In the genomic region with DNA sequence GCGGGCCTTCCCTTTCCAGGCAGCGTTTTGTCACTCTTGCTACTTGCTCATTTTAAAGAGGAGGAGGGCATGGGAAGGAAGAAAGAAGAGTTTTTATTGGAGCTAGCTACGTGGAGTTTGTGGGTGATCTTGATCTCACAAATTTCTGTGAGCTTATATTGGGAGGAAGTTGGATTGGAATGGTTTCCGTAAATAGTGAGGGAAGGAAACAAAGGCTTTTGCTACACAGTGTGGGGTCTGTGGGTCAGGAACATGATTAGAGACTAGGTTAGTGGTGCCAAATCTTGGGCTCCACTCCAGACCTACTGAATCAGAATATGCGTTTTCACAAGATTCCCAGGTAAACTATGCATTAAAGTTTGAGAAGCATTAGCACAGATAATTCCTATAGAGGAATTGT, we compare ENCODE assay signal across 20 cellular contexts. TPM values are rescaled to one million over a fixed set of nuclear protein-coding genes. Genes with fewer than 3 reads are reported as not detected.
DNase-seq lines count a peak whose midpoint lies in the region; ATAC-seq and TF ChIP-seq lines count a peak whose summit lies in the region.
"Had no signal": no experiment of that assay in that cellular context is flagged by ENCODE, and none has a peak within 500 bp of the region (broad histone marks: within the 10 kb centered on the region; RNA-seq: fewer than 3 reads in every experiment).

No MANE protein-coding gene starts in this region.

- peak overlapping the region; percentile 31 for H3K27ac Mint-ChIP-seq in activated naive CD4-positive, alpha-beta T cell treated with anti-CD3 and anti-CD28 coated beads, Interleukin-2, amount 50 U/mL, for 24 hours
- H3K27ac Mint-ChIP-seq in activated naive CD4-positive, alpha-beta T cell treated with anti-CD3 and anti-CD28 coated beads for 36 hours = no peak overlapping the region
- peak overlapping the region; percentile 30 for H3K27ac Mint-ChIP-seq in activated CD4-positive, alpha-beta memory T cell treated with anti-CD3 and anti-CD28 coated beads for 36 hours
- H3K27ac Mint-ChIP-seq in stimulated activated naive B cell treated with anti-CD40 and anti-IgM and Interleukin-4, amounts not matched to agents 10 μg/mL and 1 μg/mL and 100 μg/mL, for 72 hours = no peak overlapping the region
- no peak overlapping the region for H3K27ac Mint-ChIP-seq in CD8-positive, alpha-beta T cell

- TF ChIP-seq CTCF in right lobe of liver (IDR thresholded peaks at IDR 0.05) = no peak
- no peak for TF ChIP-seq CTCF in CD8-positive, alpha-beta T cell (IDR thresholded peaks at IDR 0.05)

- no peaks in the 10 kb centered on the region for H3K9me3 Mint-ChIP-seq in activated naive CD4-positive, alpha-beta T cell treated with anti-CD3 and anti-CD28 coated beads, Interleukin-2, amount 50 U/mL, for 24 hours
- peaks cover 10% of the 10 kb centered on the region for H3K9me3 Mint-ChIP-seq in activated naive CD4-positive, alpha-beta T cell treated with anti-CD3 and anti-CD28 coated beads for 36 hours
- H3K9me3 Mint-ChIP-seq in activated CD4-positive, alpha-beta memory T cell treated with anti-CD3 and anti-CD28 coated beads for 36 hours = peaks cover 10% of the 10 kb centered on the region
- peaks cover 14 to 15% of the 10 kb centered on the region in 2 donors for H3K9me3 Mint-ChIP-seq in stimulated activated naive B cell treated with anti-CD40 and anti-IgM and Interleukin-4, amounts not matched to agents 10 μg/mL and 1 μg/mL and 100 μg/mL, for 72 hours
- H3K9me3 Mint-ChIP-seq in CD8-positive, alpha-beta T cell = peaks cover 7% of the 10 kb centered on the region

- peak; percentile 41 to 66 (median 58) for ATAC-seq in right lobe of liver
- no peak for ATAC-seq in stimulated activated naive B cell treated with anti-CD40 and anti-IgM and Interleukin-4, amounts not matched to agents 10 μg/mL and 1 μg/mL and 100 μg/mL, for 72 hours (replicated peaks)
- ATAC-seq in CD8-positive, alpha-beta T cell = no peak
- ATAC-seq in HG03571 (IDR thresholded peaks at IDR 0.05; ENCODE audit: unreplicated experiment) = no peak
- ATAC-seq: Panc1, SK-N-SH treated with all-trans-retinoic acid at 6 μM for 48 hours had no signal

- WGBS in right lobe of liver (ENCODE audit: insufficient coverage, low coverage, low lambda C conversion rate, missing lambda C conversion rate) = 65% methylated on average over 3 of the region's 5 CpGs

- H3K4me3 Mint-ChIP-seq in activated naive CD4-positive, alpha-beta T cell treated with anti-CD3 and anti-CD28 coated beads, Interleukin-2, amount 50 U/mL, for 24 hours = no peak overlapping the region
- H3K4me3 Mint-ChIP-seq in activated naive CD4-positive, alpha-beta T cell treated with anti-CD3 and anti-CD28 coated beads for 36 hours = no peak overlapping the region
- no peak overlapping the region for H3K4me3 Mint-ChIP-seq in activated CD4-positive, alpha-beta memory T cell treated with anti-CD3 and anti-CD28 coated beads for 36 hours
- peak overlapping the region; percentile 14 to 72 for H3K4me3 Mint-ChIP-seq in stimulated activated naive B cell treated with anti-CD40 and anti-IgM and Interleukin-4, amounts not matched to agents 10 μg/mL and 1 μg/mL and 100 μg/mL, for 72 hours
- no peak overlapping the region for H3K4me3 Mint-ChIP-seq in CD8-positive, alpha-beta T cell
- H3K4me3 Mint-ChIP-seq: CD14-positive monocyte had no signal

- POLR2A ChIA-PET in activated CD4-positive, alpha-beta memory T cell treated with anti-CD3 and anti-CD28 coated beads for 36 hours (lab: Charles Lee) = interaction anchor here (1.5 to 2.8 kb wide), 2 partner anchors 8 to 28 kb away, joined by 4 to 16 read pairs; a partner anchor contains a TSS
- POLR2A ChIA-PET in CD8-positive, alpha-beta T cell (lab: Charles Lee) = no interaction called here

- no peaks in the 10 kb centered on the region for H3K9me3 ChIP-seq in right lobe of liver
- no peaks in the 10 kb centered on the region for H3K9me3 ChIP-seq in CD8-positive, alpha-beta T cell (ENCODE audit: low read length)

- no peaks in the 10 kb centered on the region for H3K36me3 ChIP-seq in right lobe of liver
- no peaks in the 10 kb centered on the region for H3K36me3 ChIP-seq in CD8-positive, alpha-beta T cell (ENCODE audit: insufficient read depth, low read length)

- peaks cover 10% of the 10 kb centered on the region for H3K36me3 Mint-ChIP-seq in activated naive CD4-positive, alpha-beta T cell treated with anti-CD3 and anti-CD28 coated beads, Interleukin-2, amount 50 U/mL, for 24 hours
- peaks cover 8% of the 10 kb centered on the region for H3K36me3 Mint-ChIP-seq in activated naive CD4-positive, alpha-beta T cell treated with anti-CD3 and anti-CD28 coated beads for 36 hours (ENCODE audit: low read depth)
- H3K36me3 Mint-ChIP-seq in activated CD4-positive, alpha-beta memory T cell treated with anti-CD3 and anti-CD28 coated beads for 36 hours = peaks cover 26% of the 10 kb centered on the region
- H3K36me3 Mint-ChIP-seq in stimulated activated naive B cell treated with anti-CD40 and anti-IgM and Interleukin-4, amounts not matched to agents 10 μg/mL and 1 μg/mL and 100 μg/mL, for 72 hours = peaks cover 48 to 49% of the 10 kb centered on the region in 2 donors
- H3K36me3 Mint-ChIP-seq in CD8-positive, alpha-beta T cell = peaks cover 8% of the 10 kb centered on the region

- no peak for TF ChIP-seq POLR2A in right lobe of liver (IDR thresholded peaks at IDR 0.05)

- DNase-seq in activated naive CD4-positive, alpha-beta T cell treated with anti-CD3 and anti-CD28 coated beads for 36 hours = no peak
- no peak for DNase-seq in activated CD4-positive, alpha-beta memory T cell treated with anti-CD3 and anti-CD28 coated beads for 36 hours
- DNase-seq in right lobe of liver = no peak
- DNase-seq in stimulated activated naive B cell treated with anti-CD40 and anti-IgM and Interleukin-4, amounts not matched to agents 10 μg/mL and 1 μg/mL and 100 μg/mL, for 72 hours = no peak
- no peak for DNase-seq in CD8-positive, alpha-beta T cell
- DNase-seq: EL, GF-D8, H7, KG1, NCI-H1105 treated with DMSO at 0.1 percent for 48 hours, NCI-H2029 treated with DMSO at 0.1 percent for 48 hours, NCI-H226, NCI-H510A treated with DMSO at 0.1 percent for 48 hours, NCI-H748 treated with DMSO at 0.1 percent for 48 hours had no signal

- no peak overlapping the region for H3K4me3 ChIP-seq in right lobe of liver
- no peak overlapping the region for H3K4me3 ChIP-seq in CD8-positive, alpha-beta T cell (ENCODE audit: low read depth, low read length)

- H3K27ac ChIP-seq in right lobe of liver = no peak overlapping the region
- H3K27ac ChIP-seq in CD8-positive, alpha-beta T cell (ENCODE audit: low read depth, low read length) = no peak overlapping the region
- H3K27ac ChIP-seq: HL-60 had no signal

- CTCF ChIA-PET in activated naive CD4-positive, alpha-beta T cell treated with anti-CD3 and anti-CD28 coated beads for 36 hours (lab: Charles Lee) = interaction anchor here (0.5 to 1.3 kb wide), 2 partner anchors 51 to 53 kb away, joined by 3 to 9 read pairs; no protein-coding TSS in a partner anchor
- CTCF ChIA-PET in activated CD4-positive, alpha-beta memory T cell treated with anti-CD3 and anti-CD28 coated beads for 36 hours (lab: Charles Lee) = interaction anchor here (1.6 kb wide), 1 partner anchor 52 kb away, joined by 6 read pairs; no protein-coding TSS in a partner anchor
- CTCF ChIA-PET in CD8-positive, alpha-beta T cell (lab: Charles Lee) = interaction anchor here (1.0 kb wide), 1 partner anchor 53 kb away, joined by 3 read pairs; no protein-coding TSS in a partner anchor

- H3K27me3 Mint-ChIP-seq in activated naive CD4-positive, alpha-beta T cell treated with anti-CD3 and anti-CD28 coated beads, Interleukin-2, amount 50 U/mL, for 24 hours = no peaks in the 10 kb centered on the region
- H3K27me3 Mint-ChIP-seq in activated naive CD4-positive, alpha-beta T cell treated with anti-CD3 and anti-CD28 coated beads for 36 hours (ENCODE audit: low read depth) = no peaks in the 10 kb centered on the region
- no peaks in the 10 kb centered on the region for H3K27me3 Mint-ChIP-seq in activated CD4-positive, alpha-beta memory T cell treated with anti-CD3 and anti-CD28 coated beads for 36 hours
- no peaks in the 10 kb centered on the region for H3K27me3 Mint-ChIP-seq in stimulated activated naive B cell treated with anti-CD40 and anti-IgM and Interleukin-4, amounts not matched to agents 10 μg/mL and 1 μg/mL and 100 μg/mL, for 72 hours
- no peaks in the 10 kb centered on the region for H3K27me3 Mint-ChIP-seq in CD8-positive, alpha-beta T cell (ENCODE audit: low read depth)

- peaks cover 30% of the 10 kb centered on the region for H3K4me1 Mint-ChIP-seq in activated naive CD4-positive, alpha-beta T cell treated with anti-CD3 and anti-CD28 coated beads, Interleukin-2, amount 50 U/mL, for 24 hours
- H3K4me1 Mint-ChIP-seq in activated naive CD4-positive, alpha-beta T cell treated with anti-CD3 and anti-CD28 coated beads for 36 hours (ENCODE audit: low read depth) = peaks cover 25% of the 10 kb centered on the region
- peaks cover 36% of the 10 kb centered on the region for H3K4me1 Mint-ChIP-seq in activated CD4-positive, alpha-beta memory T cell treated with anti-CD3 and anti-CD28 coated beads for 36 hours (ENCODE audit: low read depth)
- peaks cover 34 to 45% of the 10 kb centered on the region in 2 donors for H3K4me1 Mint-ChIP-seq in stimulated activated naive B cell treated with anti-CD40 and anti-IgM and Interleukin-4, amounts not matched to agents 10 μg/mL and 1 μg/mL and 100 μg/mL, for 72 hours
- peaks cover 29% of the 10 kb centered on the region for H3K4me1 Mint-ChIP-seq in CD8-positive, alpha-beta T cell (ENCODE audit: low read depth)

- peaks cover 0 to 7% (median 0%) of the 10 kb centered on the region in 4 donors for H3K4me1 ChIP-seq in right lobe of liver
- peaks cover 10% of the 10 kb centered on the region for H3K4me1 ChIP-seq in CD8-positive, alpha-beta T cell (ENCODE audit: insufficient read depth, low read length)

- H3K27me3 ChIP-seq in right lobe of liver = no peaks in the 10 kb centered on the region
- no peaks in the 10 kb centered on the region for H3K27me3 ChIP-seq in CD8-positive, alpha-beta T cell (ENCODE audit: insufficient read depth, low read length)

- intact Hi-C loops in activated naive CD4-positive, alpha-beta T cell treated with anti-CD3 and anti-CD28 coated beads for 36 hours (cut with micrococcal nuclease) = loop anchor here (1.0 kb wide), 1 partner anchor 27 kb away; no protein-coding TSS in a partner anchor
- intact Hi-C loops in activated CD4-positive, alpha-beta memory T cell treated with anti-CD3 and anti-CD28 coated beads for 36 hours (cut with micrococcal nuclease) = loop anchor here (1.0 to 2.0 kb wide), 4 partner anchors 8 to 52 kb away; a partner anchor contains a TSS
- intact Hi-C loops in right lobe of liver (cut with DNase I) = no loop called here
- intact Hi-C loops in CD8-positive, alpha-beta T cell (cut with DNase I, micrococcal nuclease) = no loop called here

RNA-seq across cellular contexts. Expression of a gene that starts 8.1 kb away (rescaled TPM):
- total RNA-seq in activated naive CD4-positive, alpha-beta T cell treated with anti-CD3 and anti-CD28 coated beads for 36 hours = 10 to 100 TPM; 16.4 to 19.3 TPM
- 10 to 100 TPM; 52.5 to 52.9 TPM for total RNA-seq in activated CD4-positive, alpha-beta memory T cell treated with anti-CD3 and anti-CD28 coated beads for 36 hours
- total RNA-seq in right lobe of liver = 10 to 100 TPM; 14.5 to 26.8 (median 18.6) TPM
- 1 to 10 TPM; 3.1 to 3.2 TPM for total RNA-seq in CD8-positive, alpha-beta T cell

RNA-seq across cellular contexts. Expression of a gene that starts 37.5 kb away (rescaled TPM):
- 10 to 100 TPM; 11.4 to 12.2 TPM for total RNA-seq in activated naive CD4-positive, alpha-beta T cell treated with anti-CD3 and anti-CD28 coated beads for 36 hours
- 10 to 100 TPM; 19.4 to 19.7 TPM for total RNA-seq in activated CD4-positive, alpha-beta memory T cell treated with anti-CD3 and anti-CD28 coated beads for 36 hours
- 10 to 100 TPM in 3 of 6 experiments, 1 to 10 TPM in 3; 3.8 to 18.1 (median 10.6) TPM for total RNA-seq in right lobe of liver
- 10 to 100 TPM; 21.3 to 23.5 TPM for total RNA-seq in CD8-positive, alpha-beta T cell

Comparison
In these comparisons a context has a peak if more than half of its experiments do, and no peak if none do; other contexts are left out.
1. H3K27ac Mint-ChIP-seq: peak in activated naive CD4-positive, alpha-beta T cell treated with anti-CD3 and anti-CD28 coated beads, Interleukin-2, amount 50 U/mL, for 24 hours (single experiment) and activated CD4-positive, alpha-beta memory T cell treated with anti-CD3 and anti-CD28 coated beads for 36 hours (single experiment); none in activated naive CD4-positive, alpha-beta T cell treated with anti-CD3 and anti-CD28 coated beads for 36 hours (single experiment), stimulated activated naive B cell treated with anti-CD40 and anti-IgM and Interleukin-4, amounts not matched to agents 10 μg/mL and 1 μg/mL and 100 μg/mL, for 72 hours (single experiment) and CD8-positive, alpha-beta T cell (single experiment).
2. H3K4me3 Mint-ChIP-seq: peak in stimulated activated naive B cell treated with anti-CD40 and anti-IgM and Interleukin-4, amounts not matched to agents 10 μg/mL and 1 μg/mL and 100 μg/mL, for 72 hours (2 of 2); none in activated naive CD4-positive, alpha-beta T cell treated with anti-CD3 and anti-CD28 coated beads, Interleukin-2, amount 50 U/mL, for 24 hours (single experiment), activated naive CD4-positive, alpha-beta T cell treated with anti-CD3 and anti-CD28 coated beads for 36 hours (single experiment), activated CD4-positive, alpha-beta memory T cell treated with anti-CD3 and anti-CD28 coated beads for 36 hours (single experiment) and CD8-positive, alpha-beta T cell (single experiment).
3. ATAC-seq: peak in right lobe of liver (4 of 4); none in stimulated activated naive B cell treated with anti-CD40 and anti-IgM and Interleukin-4, amounts not matched to agents 10 μg/mL and 1 μg/mL and 100 μg/mL, for 72 hours (0 of 2), CD8-positive, alpha-beta T cell (single experiment) and HG03571 (single experiment).
4. intact Hi-C loops: an anchor here in activated naive CD4-positive, alpha-beta T cell treated with anti-CD3 and anti-CD28 coated beads for 36 hours (1.0 kb wide) and activated CD4-positive, alpha-beta memory T cell treated with anti-CD3 and anti-CD28 coated beads for 36 hours (1.0 to 2.0 kb wide); none called in right lobe of liver and CD8-positive, alpha-beta T cell.